ENCODE assay signal across 8 cellular contexts in genomic region chr19:54178581-54179261, GRCh38. TPM values are rescaled to one million over a fixed set of nuclear protein-coding genes. Genes with fewer than 3 reads are reported as not detected.
DNase-seq lines count a peak whose midpoint lies in the region; ATAC-seq and TF ChIP-seq lines count a peak whose summit lies in the region.

No MANE protein-coding gene starts in this region.

- no peak for TF ChIP-seq EP300 in gastroesophageal sphincter (IDR thresholded peaks at IDR 0.05)

- H3K27me3 ChIP-seq in Panc1 (ENCODE audit: control insufficient read depth, insufficient read depth, low read length) (no peaks in the 10 kb centered on the region), gastroesophageal sphincter (peaks cover 10% of the 10 kb centered on the region), uterus (no peaks in the 10 kb centered on the region)

- in situ Hi-C loops in Panc1 (cut with HindIII; ENCODE audit: low pct_unique_long_range_greater_than_20kb, low sequenced_read_pairs) = no loop called here
- in situ Hi-C loops in GM13976 (cut with MboI; ENCODE audit: low sequenced_read_pairs, unreplicated experiment) = no loop called here

- no peaks in the 10 kb centered on the region for H3K4me1 ChIP-seq in Panc1 (ENCODE audit: control insufficient read depth, insufficient read depth, low read length)
- no peaks in the 10 kb centered on the region for H3K4me1 ChIP-seq in gastroesophageal sphincter
- no peaks in the 10 kb centered on the region for H3K4me1 ChIP-seq in uterus

- POLR2A ChIA-PET in Panc1 (lab: Charles Lee) = no interaction called here

- no peaks in the 10 kb centered on the region for H3K9me3 Mint-ChIP-seq in stimulated activated naive CD8-positive, alpha-beta T cell treated with anti-CD3 and anti-CD28 coated beads, Interleukin-15, amount 100 ng/mL, for 72 hours

- TF ChIP-seq CTCF in Panc1 (IDR thresholded peaks at IDR 0.05) (no peak), gastroesophageal sphincter (IDR thresholded peaks at IDR 0.05) (no peak), uterus (IDR thresholded peaks at IDR 0.05) (no peak), GM13976 (IDR thresholded peaks at IDR 0.05; ENCODE audit: borderline replicate concordance, control extremely low read depth, extremely low read depth, insufficient read depth, missing control alignments) (no peak)

- H3K27ac ChIP-seq in Panc1 (ENCODE audit: low read length) (no peak overlapping the region), gastroesophageal sphincter (no peak overlapping the region), uterus (no peak overlapping the region)

- CTCF ChIA-PET in Panc1 (lab: Charles Lee) = interaction anchor here (1.5 kb wide), 1 partner anchor 11 kb away, joined by 6 read pairs; the partner anchor contains the start of gene MBOAT7

- no peaks in the 10 kb centered on the region; the same call in 1 of the 2 replicates for H3K36me3 ChIP-seq in Panc1 (ENCODE audit: control insufficient read depth, insufficient read depth, low read length)
- peaks cover 0 to 55% of the 10 kb centered on the region in 2 donors for H3K36me3 ChIP-seq in gastroesophageal sphincter
- no peaks in the 10 kb centered on the region for H3K36me3 ChIP-seq in uterus

- peak; percentile 51 for DNase-seq in activated T-cell treated with anti-CD3 and anti-CD28 coated beads, Interleukin-2, amount 50 U/mL, for 1 hour
- DNase-seq in activated T-cell treated with anti-CD3 and anti-CD28 coated beads for 4 hours = no peak
- DNase-seq in Panc1 (ENCODE audit: low read depth, low spot score) = no peak
- DNase-seq in stimulated activated naive CD8-positive, alpha-beta T cell treated with anti-CD3 and anti-CD28 coated beads, Interleukin-15, amount 100 ng/mL, for 72 hours = no peak
- DNase-seq in uterus = no peak
- no peak for DNase-seq in LoVo (ENCODE audit: low spot score)
- DNase-seq in GM13976 (ENCODE audit: low spot score) = no peak

- H3K27ac Mint-ChIP-seq in stimulated activated naive CD8-positive, alpha-beta T cell treated with anti-CD3 and anti-CD28 coated beads, Interleukin-15, amount 100 ng/mL, for 72 hours = no peak overlapping the region

- peaks cover 1% of the 10 kb centered on the region for H3K4me1 Mint-ChIP-seq in stimulated activated naive CD8-positive, alpha-beta T cell treated with anti-CD3 and anti-CD28 coated beads, Interleukin-15, amount 100 ng/mL, for 72 hours

- 58 to 86% methylated on average over 1 to 4 of the region's 23 CpGs for WGBS in gastroesophageal sphincter (ENCODE audit: low coverage in 1 of 2), 2 donors

- TF ChIP-seq POLR2A in gastroesophageal sphincter (IDR thresholded peaks at IDR 0.05) (no peak), uterus (IDR thresholded peaks at IDR 0.05) (no peak)

- TSS peak; percentile 53 for BruUV-seq in Panc1 (replicated peaks; lab: Mats Ljungman, UMichigan)

- ATAC-seq in Panc1 (peak; percentile 82), gastroesophageal sphincter (peak; percentile 67)
- peak; percentile 81 for ATAC-seq in stimulated activated naive CD8-positive, alpha-beta T cell treated with anti-CD3 and anti-CD28 coated beads, Interleukin-15, amount 100 ng/mL, for 72 hours

- H3K9me3 ChIP-seq in Panc1 (ENCODE audit: control insufficient read depth, insufficient read depth, low read depth, low read length) (no peaks in the 10 kb centered on the region), gastroesophageal sphincter (no peaks in the 10 kb centered on the region), uterus (no peaks in the 10 kb centered on the region)

- H3K4me3 Mint-ChIP-seq in stimulated activated naive CD8-positive, alpha-beta T cell treated with anti-CD3 and anti-CD28 coated beads, Interleukin-15, amount 100 ng/mL, for 72 hours = no peak overlapping the region

- H3K4me3 ChIP-seq in Panc1 (ENCODE audit: low read depth in 2 of 2, low read length in 2 of 2) (no peak overlapping the region), gastroesophageal sphincter (no peak overlapping the region), uterus (no peak overlapping the region)

- intact Hi-C loops in Panc1 (cut with micrococcal nuclease; ENCODE audit: unreplicated experiment) (no loop called here), uterus (cut with DNase I; ENCODE audit: low total_unique reads) (no loop called here)

- H3K27me3 Mint-ChIP-seq in stimulated activated naive CD8-positive, alpha-beta T cell treated with anti-CD3 and anti-CD28 coated beads, Interleukin-15, amount 100 ng/mL, for 72 hours = no peaks in the 10 kb centered on the region

RNA-seq across cellular contexts. Expression of gene TMC4, which starts 5.8 kb away (rescaled TPM):
- total RNA-seq in Panc1 (2021; ENCODE audit: unreplicated experiment) (5.1 TPM), gastroesophageal sphincter (1 to 10 TPM in 1 of 4 donors, under 1 TPM in 2, not detected in 1; 0.16 to 3.1 (median 0.31) TPM), uterus (10 to 100 TPM in 1 of 4 donors, 1 to 10 TPM in 2, not detected in 1; 1.3 to 31.0 (median 3.0) TPM)
- 8.4 TPM for polyA plus RNA-seq in Panc1 (2012; ENCODE audit: insufficient read length)

RNA-seq across cellular contexts. Expression of gene MBOAT7, which starts 10.7 kb away (rescaled TPM):
- total RNA-seq in Panc1 (2021; ENCODE audit: unreplicated experiment) = 264 TPM
- polyA plus RNA-seq in Panc1 (2012; ENCODE audit: insufficient read length) = 301 TPM
- total RNA-seq in gastroesophageal sphincter = 10 to 100 TPM; 28.4 to 64.3 (median 36.5) TPM
- total RNA-seq in uterus = 10 to 100 TPM in 3 of 4 donors, 1 to 10 TPM in 1; 5.3 to 47.8 (median 19.2) TPM

RNA-seq across cellular contexts. Expression of gene TSEN34, which starts 12.4 kb away (rescaled TPM):
- total RNA-seq in Panc1 (2021; ENCODE audit: unreplicated experiment) = 194 TPM
- polyA plus RNA-seq in Panc1 (2012; ENCODE audit: insufficient read length) = 160 TPM
- total RNA-seq in gastroesophageal sphincter = 10 to 100 TPM; 57.4 to 73.2 (median 69.8) TPM
- 10 to 100 TPM; 13.1 to 66.4 (median 32.2) TPM for total RNA-seq in uterus

RNA-seq across cellular contexts. Expression of gene LENG1, which starts 19.2 kb away (rescaled TPM):
- total RNA-seq in Panc1 (2021; ENCODE audit: unreplicated experiment) (11.2 TPM), gastroesophageal sphincter (10 to 100 TPM in 3 of 4 donors, 1 to 10 TPM in 1; 8.2 to 12.8 (median 11.1) TPM), uterus (10 to 100 TPM in 2 of 4 donors, 1 to 10 TPM in 2; 3.7 to 52.8 (median 23.8) TPM)
- 19.3 TPM for polyA plus RNA-seq in Panc1 (2012; ENCODE audit: insufficient read length)

RNA-seq across cellular contexts. Expression of gene RPS9, which starts 21.9 kb away (rescaled TPM):
- total RNA-seq in Panc1 (2021; ENCODE audit: unreplicated experiment) (823 TPM), gastroesophageal sphincter (1,000 to 10,000 TPM; 1,142 to 2,786 (median 1,584) TPM), uterus (1,000 to 10,000 TPM; 1,240 to 3,586 (median 2,088) TPM)
- 1,638 TPM for polyA plus RNA-seq in Panc1 (2012; ENCODE audit: insufficient read length)
